ENCODE assay signal across 11 cellular contexts in genomic region chr17:68461122-68461539, GRCh38. TPM values are rescaled to one million over a fixed set of nuclear protein-coding genes. Genes with fewer than 3 reads are reported as not detected.
DNase-seq lines count a peak whose midpoint lies in the region; ATAC-seq and TF ChIP-seq lines count a peak whose summit lies in the region.
"Had no signal": no experiment of that assay in that cellular context is flagged by ENCODE, and none has a peak within 500 bp of the region (broad histone marks: within the 10 kb centered on the region; RNA-seq: fewer than 3 reads in every experiment).

No MANE protein-coding gene starts in this region.

- no peaks in the 10 kb centered on the region for H3K36me3 Mint-ChIP-seq in MCF 10A (ENCODE audit: insufficient read depth, unreplicated experiment)
- peaks cover 3% of the 10 kb centered on the region for H3K36me3 Mint-ChIP-seq in activated naive CD8-positive, alpha-beta T cell treated with anti-CD3 and anti-CD28 coated beads, Interleukin-2, amount 10 ng/mL, durations not matched to agents 7 days and 5 days

- H3K4me1 ChIP-seq in breast epithelium (no peaks in the 10 kb centered on the region), spleen (peaks cover 5 to 67% (median 54%) of the 10 kb centered on the region in 6 donors)

- TF ChIP-seq POLR2A in breast epithelium (IDR thresholded peaks at IDR 0.05) (no peak), spleen (IDR thresholded peaks at IDR 0.05) (no peak)

- H3K36me3 ChIP-seq in breast epithelium (no peaks in the 10 kb centered on the region), spleen (no peaks in the 10 kb centered on the region)

- TSS peak; percentile 21 for BruUV-seq in MCF 10A (replicated peaks; lab: Mats Ljungman, UMichigan)

- H3K4me1 Mint-ChIP-seq in MCF 10A (ENCODE audit: insufficient read depth, unreplicated experiment): peaks cover 27% of the 10 kb centered on the region
- H3K4me1 Mint-ChIP-seq in activated naive CD8-positive, alpha-beta T cell treated with anti-CD3 and anti-CD28 coated beads, Interleukin-2, amount 10 ng/mL, durations not matched to agents 7 days and 5 days: peaks cover 63% of the 10 kb centered on the region

- no peak overlapping the region for H3K4me3 Mint-ChIP-seq in MCF 10A (ENCODE audit: unreplicated experiment)
- H3K4me3 Mint-ChIP-seq in activated naive CD8-positive, alpha-beta T cell treated with anti-CD3 and anti-CD28 coated beads, Interleukin-2, amount 10 ng/mL, durations not matched to agents 7 days and 5 days: peak overlapping the region; percentile 85

- H3K4me3 ChIP-seq in breast epithelium (no peak overlapping the region), spleen (no peak overlapping the region)

- no peaks in the 10 kb centered on the region for H3K9me3 Mint-ChIP-seq in MCF 10A (ENCODE audit: unreplicated experiment)
- no peaks in the 10 kb centered on the region for H3K9me3 Mint-ChIP-seq in activated naive CD8-positive, alpha-beta T cell treated with anti-CD3 and anti-CD28 coated beads, Interleukin-2, amount 10 ng/mL, durations not matched to agents 7 days and 5 days

- H3K27me3 Mint-ChIP-seq in MCF 10A (ENCODE audit: insufficient read depth, unreplicated experiment): no peaks in the 10 kb centered on the region
- H3K27me3 Mint-ChIP-seq in activated naive CD8-positive, alpha-beta T cell treated with anti-CD3 and anti-CD28 coated beads, Interleukin-2, amount 10 ng/mL, durations not matched to agents 7 days and 5 days: no peaks in the 10 kb centered on the region

- H3K27ac ChIP-seq in breast epithelium (no peak overlapping the region), spleen (peak overlapping the region in 5 of 8 donors; percentile 9 to 96 (median 66))
- H3K27ac ChIP-seq: C4-2B had no signal

- intact Hi-C loops in MCF 10A (cut with micrococcal nuclease) (loop anchor here (5.0 kb wide), 2 partner anchors 494 to 744 kb away; partner anchors contain the start of gene NOL11), breast epithelium (cut with DNase I; ENCODE audit: low total_unique reads) (loop anchor here (2.0 kb wide), 1 partner anchor 52 kb away; the partner anchor contains the start of gene PRKAR1A), spleen (cut with DNase I; ENCODE audit: low total_unique reads) (loop anchor here (10.0 kb wide), 2 partner anchors 196 to 286 kb away; no protein-coding TSS in a partner anchor)

- WGBS in spleen, 5 donors: 84 to 91% (median 86%) methylated on average over 1 of the region's 1 CpG

- no peak for ATAC-seq in activated naive CD8-positive, alpha-beta T cell treated with anti-CD3 and anti-CD28 coated beads, Interleukin-2, amount 10 ng/mL, durations not matched to agents 7 days and 5 days (ENCODE audit: low read depth)
- no peak for ATAC-seq in HG03135 (IDR thresholded peaks at IDR 0.05; ENCODE audit: unreplicated experiment)
- ATAC-seq: SK-N-SH treated with all-trans-retinoic acid at 6 μM for 48 hours had no signal

- DNase-seq in MCF 10A (ENCODE audit: unreplicated experiment): no peak
- no peak for DNase-seq in breast epithelium (ENCODE audit: low spot score in 2 of 2)
- peak; percentile 24 for DNase-seq in NCI-H146 (lab: John Stamatoyannopoulos, UW)
- DNase-seq in activated naive CD8-positive, alpha-beta T cell treated with anti-CD3 and anti-CD28 coated beads, Interleukin-2, amount 10 ng/mL, durations not matched to agents 7 days and 5 days: no peak
- no peak for DNase-seq in spleen
- no peak for DNase-seq in stimulated activated CD4-positive, alpha-beta T cell treated with anti-CD3 and anti-CD28 coated beads, Interleukin-4, amount 100 ng/mL, for 4 hours
- no peak for DNase-seq in GF-D8 (lab: John Stamatoyannopoulos, UW)
- DNase-seq: mesendoderm had no signal

- H3K27me3 ChIP-seq in breast epithelium (no peaks in the 10 kb centered on the region), spleen (replicated peaks in 1 of 7) (no peaks in the 10 kb centered on the region)

- CTCF ChIA-PET in MCF 10A (lab: Yijun Ruan, JAX): interaction anchor here (0.6 to 2.3 kb wide), 6 partner anchors 24 to 288 kb away, joined by 3 to 12 read pairs (median 6); no protein-coding TSS in a partner anchor

- POLR2A ChIA-PET in MCF 10A (lab: Yijun Ruan, JAX): interaction anchor here (2.0 to 8.8 kb wide), 2 partner anchors 51 to 207 kb away, joined by 6 to 114 read pairs; partner anchors contain the start of gene PRKAR1A
- POLR2A ChIA-PET in activated naive CD8-positive, alpha-beta T cell treated with anti-CD3 and anti-CD28 coated beads, Interleukin-2, amount 10 ng/mL, durations not matched to agents 7 days and 5 days (lab: Charles Lee): interaction anchor here (1.0 to 9.3 kb wide), 11 partner anchors 15 to 281 kb away, joined by 3 to 111 read pairs (median 8); partner anchors contain the start of genes AMZ2, ARSG, PRKAR1A and SLC16A6

- peak overlapping the region; percentile 23 for H3K27ac Mint-ChIP-seq in MCF 10A (ENCODE audit: low read depth, unreplicated experiment)
- H3K27ac Mint-ChIP-seq in activated naive CD8-positive, alpha-beta T cell treated with anti-CD3 and anti-CD28 coated beads, Interleukin-2, amount 10 ng/mL, durations not matched to agents 7 days and 5 days: peak overlapping the region; percentile 98

- H3K9me3 ChIP-seq in breast epithelium (no peaks in the 10 kb centered on the region), spleen (no peaks in the 10 kb centered on the region)

- TF ChIP-seq CTCF in MCF 10A (IDR thresholded peaks at IDR 0.05; ENCODE audit: unreplicated experiment) (no peak), breast epithelium (IDR thresholded peaks at IDR 0.05) (no peak), spleen (IDR thresholded peaks at IDR 0.05 in 8 of 11, conservative IDR thresholded peaks at IDR 0.05 in 3 of 11) (no peak)

RNA-seq across cellular contexts. Expression of gene WIPI1, which starts 3.8 kb away (rescaled TPM):
- total RNA-seq in MCF 10A (2022): 38.4 and 75.6 TPM in 2 replicates
- 10 to 100 TPM; 65.1 to 83.6 (median 70.9) TPM for total RNA-seq in breast epithelium
- 10 to 100 TPM; 29.7 to 34.8 TPM for total RNA-seq in activated naive CD8-positive, alpha-beta T cell treated with anti-CD3 and anti-CD28 coated beads, Interleukin-2, amount 10 ng/mL, durations not matched to agents 7 days and 5 days
- 10 to 100 TPM; 23.6 to 38.3 (median 27.8) TPM for total RNA-seq in spleen
- 1 to 10 TPM; 7.2 to 9.5 (median 7.7) TPM for polyA plus RNA-seq in spleen

RNA-seq across cellular contexts. Expression of gene PRKAR1A, which starts 51.1 kb away (rescaled TPM):
- 264 and 271 TPM in 2 replicates for total RNA-seq in MCF 10A (2022)
- 100 to 1,000 TPM; 331 to 432 (median 409) TPM for total RNA-seq in breast epithelium
- total RNA-seq in activated naive CD8-positive, alpha-beta T cell treated with anti-CD3 and anti-CD28 coated beads, Interleukin-2, amount 10 ng/mL, durations not matched to agents 7 days and 5 days: 100 to 1,000 TPM; 208 to 226 TPM
- 100 to 1,000 TPM; 293 to 392 (median 319) TPM for total RNA-seq in spleen
- polyA plus RNA-seq in spleen: 10 to 100 TPM; 36.2 to 72.3 (median 52.9) TPM

Comparison
In these comparisons a context has a peak if more than half of its experiments do, and no peak if none do; other contexts are left out.
1. H3K27ac ChIP-seq: peak in spleen (5 of 8); none in breast epithelium (0 of 2).